Comparison of ENCODE assay signal across 12 cellular contexts in genomic region chr11:37830532-37830931, GRCh38.
DNase-seq lines count a peak whose midpoint lies in the region; ATAC-seq and TF ChIP-seq lines count a peak whose summit lies in the region.
"Had no signal": no experiment of that assay in that cellular context is flagged by ENCODE, and none has a peak within 500 bp of the region (broad histone marks: within the 10 kb centered on the region; RNA-seq: fewer than 3 reads in every experiment).

No MANE protein-coding gene starts in this region.

- 81 to 83% methylated on average over 4 of the region's 4 CpGs for WGBS in heart right ventricle, 2 donors

- no peaks in the 10 kb centered on the region for H3K36me3 ChIP-seq in heart right ventricle
- H3K36me3 ChIP-seq: BE2C had no signal

- DNase-seq in H4 (ENCODE audit: low spot score) (peak; percentile 17), M059J (ENCODE audit: low read depth) (peak; percentile 30), OCI-M1 (lab: John Stamatoyannopoulos, UW) (peak; percentile 5), heart right ventricle (no peak), foreskin keratinocyte (no peak)
- DNase-seq: BE2C; CD4-positive, alpha-beta memory T cell; DMS79 had no signal

- no peak overlapping the region for H3K4me3 ChIP-seq in heart right ventricle
- H3K4me3 ChIP-seq: A549 had no signal

- H3K27ac ChIP-seq in heart right ventricle (no peak overlapping the region), foreskin keratinocyte (no peak overlapping the region)
- H3K27ac ChIP-seq: A549, C4-2B had no signal

- intact Hi-C loops in heart right ventricle (cut with DNase I) = no loop called here

- ATAC-seq in heart right ventricle (no peak), GM21381 (IDR thresholded peaks at IDR 0.05; ENCODE audit: unreplicated experiment) (no peak), foreskin keratinocyte (no peak)
- ATAC-seq: A549, HCT116 had no signal

- no peak for TF ChIP-seq CTCF in heart right ventricle (IDR thresholded peaks at IDR 0.05)
- no peak for TF ChIP-seq CTCF in foreskin keratinocyte (conservative IDR thresholded peaks at IDR 0.05)

- H3K27me3 ChIP-seq in heart right ventricle (no peaks in the 10 kb centered on the region), foreskin keratinocyte (no peaks in the 10 kb centered on the region)
- H3K27me3 ChIP-seq: BE2C had no signal

- H3K9me3 ChIP-seq in heart right ventricle = no peaks in the 10 kb centered on the region
- H3K9me3 ChIP-seq: BE2C had no signal

- H3K4me1 ChIP-seq in heart right ventricle (no peaks in the 10 kb centered on the region), foreskin keratinocyte (no peaks in the 10 kb centered on the region)
- H3K4me1 ChIP-seq: A549, BE2C had no signal

Comparison
In these comparisons a context has a peak if more than half of its experiments do, and no peak if none do; other contexts are left out.
1. DNase-seq: peak in H4 (single experiment), M059J (single experiment) and OCI-M1 (single experiment); none in heart right ventricle (0 of 2) and foreskin keratinocyte (0 of 2).